13 cellular contexts compared by ENCODE assay signal in genomic region chr2:144379891-144380311, GRCh38.
DNase-seq lines count a peak whose midpoint lies in the region; ATAC-seq and TF ChIP-seq lines count a peak whose summit lies in the region.
"Had no signal": no experiment of that assay in that cellular context is flagged by ENCODE, and none has a peak within 500 bp of the region (broad histone marks: within the 10 kb centered on the region; RNA-seq: fewer than 3 reads in every experiment).

No MANE protein-coding gene starts in this region.

- no peak for TF ChIP-seq CTCF in activated B cell treated with CpG ODN at 0.5 μM for 24 hours (IDR thresholded peaks at IDR 0.05)
- no peak for TF ChIP-seq CTCF in right atrium auricular region (IDR thresholded peaks at IDR 0.05)

- H3K9me3 ChIP-seq in right atrium auricular region, result no peaks in the 10 kb centered on the region
- H3K9me3 ChIP-seq: SJSA1 had no signal

- POLR2A ChIA-PET in activated B cell treated with CpG ODN at 0.5 μM for 24 hours (lab: Charles Lee), result no interaction called here

- no peaks in the 10 kb centered on the region for H3K36me3 Mint-ChIP-seq in activated B cell treated with CpG ODN at 0.5 μM for 24 hours (ENCODE audit: low read depth)

- H3K27ac ChIP-seq in right atrium auricular region, result peak overlapping the region; percentile 49 to 57
- H3K27ac ChIP-seq: GM23248, SJSA1 had no signal

- peak overlapping the region; percentile 31 for H3K27ac Mint-ChIP-seq in activated B cell treated with CpG ODN at 0.5 μM for 24 hours

- H3K4me3 ChIP-seq in right atrium auricular region, result peak overlapping the region; percentile 11 to 31
- H3K4me3 ChIP-seq in skeletal muscle cell (ENCODE audit: low read depth, low read length), result no peak overlapping the region
- H3K4me3 ChIP-seq: GM23248, SJSA1 had no signal

- H3K27me3 ChIP-seq in right atrium auricular region, result no peaks in the 10 kb centered on the region
- H3K27me3 ChIP-seq: SJSA1 had no signal

- DNase-seq in NCI-H1694 (lab: John Stamatoyannopoulos, UW), result peak; percentile 84
- DNase-seq in activated B cell treated with CpG ODN at 0.5 μM for 24 hours, result no peak
- DNase-seq in right atrium auricular region (ENCODE audit: low spot score), result no peak
- peak; percentile 43 for DNase-seq in skeletal muscle cell (ENCODE audit: low read depth)
- no peak for DNase-seq in SW 1271 (lab: John Stamatoyannopoulos, UW)
- DNase-seq: activated CD4-positive, alpha-beta T cell treated with anti-CD3 and anti-CD28 coated beads, Interleukin-2, amount 50 U/mL, for 1 hour; activated naive CD4-positive, alpha-beta T cell treated with Interleukin-2 at 50 U/mL for 16 hours; GM23248; NCI-H345 had no signal

- H3K27me3 Mint-ChIP-seq in activated B cell treated with CpG ODN at 0.5 μM for 24 hours, result peaks cover 2% of the 10 kb centered on the region

- H3K4me3 Mint-ChIP-seq in activated B cell treated with CpG ODN at 0.5 μM for 24 hours, result peak overlapping the region; percentile 59

- H3K36me3 ChIP-seq in right atrium auricular region, result no peaks in the 10 kb centered on the region
- H3K36me3 ChIP-seq: SJSA1 had no signal

- H3K9me3 Mint-ChIP-seq in activated B cell treated with CpG ODN at 0.5 μM for 24 hours, result no peaks in the 10 kb centered on the region

- peaks cover 0 to 26% of the 10 kb centered on the region in 2 donors for H3K4me1 ChIP-seq in right atrium auricular region

- CTCF ChIA-PET in activated B cell treated with CpG ODN at 0.5 μM for 24 hours (lab: Charles Lee), result no interaction called here

- no peak for ATAC-seq in activated B cell treated with CpG ODN at 0.5 μM for 24 hours (ENCODE audit: low read depth)
- no peak for ATAC-seq in HG03095 (IDR thresholded peaks at IDR 0.05; ENCODE audit: unreplicated experiment)
- ATAC-seq in HG02970 (IDR thresholded peaks at IDR 0.05; ENCODE audit: low FRiP score, unreplicated experiment), result no peak
- no peak for ATAC-seq in HG03469 (IDR thresholded peaks at IDR 0.05; ENCODE audit: unreplicated experiment)

- peaks cover 54% of the 10 kb centered on the region for H3K4me1 Mint-ChIP-seq in activated B cell treated with CpG ODN at 0.5 μM for 24 hours

- intact Hi-C loops in activated B cell treated with CpG ODN at 0.5 μM for 24 hours (cut with micrococcal nuclease), result loop anchor here (5.0 kb wide), 2 partner anchors 138 to 218 kb away; no protein-coding TSS in a partner anchor

Comparison
In these comparisons a context has a peak if more than half of its experiments do, and no peak if none do; other contexts are left out.
1. DNase-seq: peak in NCI-H1694 (single experiment) and skeletal muscle cell (single experiment); none in activated B cell treated with CpG ODN at 0.5 μM for 24 hours (single experiment), right atrium auricular region (single experiment) and SW 1271 (0 of 2).